Comparison of ENCODE assay signal across 8 cellular contexts in the genomic region with DNA sequence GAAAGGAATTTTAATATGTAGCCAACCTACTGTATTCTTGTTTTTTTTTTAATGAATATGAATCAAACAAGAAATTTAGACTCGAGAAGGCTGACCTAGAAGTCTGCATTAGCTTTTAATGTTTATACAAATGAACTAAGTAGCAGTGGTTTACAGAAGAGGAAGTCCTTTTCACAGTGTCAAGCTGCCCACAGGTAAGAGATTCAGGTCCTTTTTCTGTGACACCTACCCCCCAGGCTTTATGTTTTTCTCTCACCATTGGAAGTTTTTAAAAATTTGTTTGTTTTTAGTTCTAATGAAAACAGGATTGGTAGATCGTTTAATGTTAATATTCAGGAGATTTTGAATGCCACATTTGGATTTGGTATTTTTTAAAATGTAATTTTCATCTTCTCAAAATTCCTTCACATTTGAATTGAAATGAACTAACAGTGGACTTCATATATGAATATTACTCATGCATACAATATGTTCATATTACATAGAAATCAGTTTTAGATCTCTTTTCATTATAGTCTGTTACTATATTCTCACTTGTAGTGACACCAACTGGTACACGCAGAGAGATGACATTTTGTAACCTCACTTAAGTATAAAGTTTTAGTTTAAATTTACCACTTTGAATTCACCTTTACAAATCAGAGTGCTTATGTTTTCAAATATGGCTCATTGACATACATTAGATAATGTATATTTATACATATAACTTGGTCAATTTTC. TPM values are rescaled to one million over a fixed set of nuclear protein-coding genes. Genes with fewer than 3 reads are reported as not detected.
A peak's percentile ranks its signal among the peaks of the same experiment; 100 is the strongest.
DNase-seq lines count a peak whose midpoint lies in the region; ATAC-seq and TF ChIP-seq lines count a peak whose summit lies in the region.

No MANE protein-coding gene starts in this region.

- no peak overlapping the region for H3K4me3 Mint-ChIP-seq in chondrocyte (ENCODE audit: unreplicated experiment)

- no peak overlapping the region for H3K9ac ChIP-seq in DND-41 (ENCODE audit: low read depth, low read length)
- H3K9ac ChIP-seq in rectal smooth muscle tissue (ENCODE audit: low read length) = no peak overlapping the region

- H3K27ac ChIP-seq in DND-41 (ENCODE audit: low read length) (0 out of 2 replicates have a peak overlapping the region, but pooled peaks have one; percentile 36), HL-60 (replicated peaks) (peak overlapping the region; percentile 59), rectal smooth muscle tissue (ENCODE audit: low read depth, low read length) (peak overlapping the region; percentile 49), aorta (ENCODE audit: low read depth in 1 of 2, low read length in 2 of 2) (no peak overlapping the region)

- H3K4me3 ChIP-seq in DND-41 (ENCODE audit: low read depth in 1 of 2, low read length in 2 of 2) = no peak overlapping the region
- H3K4me3 ChIP-seq in HL-60 (replicated peaks; ENCODE audit: insufficient read depth, low read length) = no peak overlapping the region
- H3K4me3 ChIP-seq in rectal smooth muscle tissue (ENCODE audit: low read length) = peak overlapping the region; percentile 34
- peak overlapping the region in 1 of 2 donors; percentile 16 for H3K4me3 ChIP-seq in aorta (ENCODE audit: low read length in 2 of 2)

- no peaks in the 10 kb centered on the region for H4K20me1 ChIP-seq in DND-41 (ENCODE audit: insufficient read depth, low read length)

- H3K4me2 ChIP-seq in DND-41 (ENCODE audit: insufficient read depth, low read length) = no peak overlapping the region; the same call in 1 of the 2 replicates

- WGBS in aorta, 2 donors = 9 to 10% methylated on average over 3 of the region's 3 CpGs

- TF ChIP-seq CTCF in DND-41 (IDR thresholded peaks at IDR 0.05; ENCODE audit: borderline replicate concordance, extremely low read depth, low read length, poor library complexity, severe bottlenecking) (no peak), HL-60 (IDR thresholded peaks at IDR 0.05; ENCODE audit: insufficient read depth, low read length) (no peak), chondrocyte (IDR thresholded peaks at IDR 0.05) (peak; percentile 28)

- intact Hi-C loops in aorta (cut with DNase I) = no loop called here

- DNase-seq in DND-41 = no peak
- peak in 1 of 2 experiments; percentile 4 for DNase-seq in HL-60 (ENCODE audit: low read depth in 1 of 2, low spot score in 1 of 2)
- DNase-seq in chondrocyte (ENCODE audit: low spot score) = no peak
- DNase-seq in aorta = no peak
- DNase-seq in HK-2 (ENCODE audit: unreplicated experiment) = no peak
- DNase-seq in foreskin melanocyte = no peak

- peaks cover 10% of the 10 kb centered on the region for H3K9me3 Mint-ChIP-seq in chondrocyte (ENCODE audit: low read depth)

- peaks cover 68% of the 10 kb centered on the region for H3K4me1 Mint-ChIP-seq in chondrocyte (ENCODE audit: low read depth)

- H3K27ac Mint-ChIP-seq in chondrocyte (ENCODE audit: unreplicated experiment) = peak overlapping the region; percentile 89

- H3K27me3 Mint-ChIP-seq in chondrocyte (ENCODE audit: low read depth) = no peaks in the 10 kb centered on the region

- H3K36me3 Mint-ChIP-seq in chondrocyte (ENCODE audit: low read depth) = peaks cover 10% of the 10 kb centered on the region

- H3K4me1 ChIP-seq in DND-41 (ENCODE audit: insufficient read depth, low read length) = peaks cover 39% of the 10 kb centered on the region
- peaks cover 12% of the 10 kb centered on the region for H3K4me1 ChIP-seq in rectal smooth muscle tissue (ENCODE audit: control insufficient read depth, insufficient read depth, low read length)
- peaks cover 0 to 2% of the 10 kb centered on the region in 2 donors for H3K4me1 ChIP-seq in aorta (ENCODE audit: control insufficient read depth in 1 of 2, insufficient read depth in 2 of 2, low read length in 2 of 2)

- no peaks in the 10 kb centered on the region for H3K9me3 ChIP-seq in DND-41 (ENCODE audit: insufficient read depth, low read length, severe bottlenecking)
- H3K9me3 ChIP-seq in aorta (ENCODE audit: control insufficient read depth, low read length) = no peaks in the 10 kb centered on the region

- H2AFZ ChIP-seq in DND-41 (ENCODE audit: low read depth, low read length) = no peak overlapping the region

- H3K27me3 ChIP-seq in DND-41 (ENCODE audit: insufficient read depth, low read length, poor library complexity) = no peaks in the 10 kb centered on the region
- H3K27me3 ChIP-seq in HL-60 (ENCODE audit: insufficient read depth, poor library complexity, severe bottlenecking) = no peaks in the 10 kb centered on the region
- H3K27me3 ChIP-seq in rectal smooth muscle tissue (ENCODE audit: control insufficient read depth, insufficient read depth, low read length) = no peaks in the 10 kb centered on the region
- H3K27me3 ChIP-seq in aorta (ENCODE audit: control insufficient read depth in 1 of 2, insufficient read depth in 2 of 2, low read length in 1 of 2) = no peaks in the 10 kb centered on the region

- H3K36me3 ChIP-seq in DND-41 (ENCODE audit: insufficient read depth, low read length) (no peaks in the 10 kb centered on the region), rectal smooth muscle tissue (ENCODE audit: control insufficient read depth, insufficient read depth, low read length) (no peaks in the 10 kb centered on the region), aorta (ENCODE audit: control insufficient read depth in 1 of 2, insufficient read depth in 2 of 2, low read length in 1 of 2) (no peaks in the 10 kb centered on the region)

- peaks cover 98% of the 10 kb centered on the region for H3K79me2 ChIP-seq in DND-41 (ENCODE audit: insufficient read depth, low read length)

- ATAC-seq in DND-41 (ENCODE audit: insufficient read depth, low read depth) (0 out of 3 replicates have a peak, but pooled peaks have one; percentile 3), GM21390 (IDR thresholded peaks at IDR 0.05; ENCODE audit: unreplicated experiment) (peak; percentile 45), aorta (ENCODE audit: low FRiP score) (no peak)

RNA-seq across cellular contexts. Expression of a gene that starts 29.7 kb away (rescaled TPM):
- 45.9 to 79.9 TPM (median 50.4 TPM) in 3 replicates for total RNA-seq in chondrocyte
- total RNA-seq in aorta = 10 to 100 TPM; 54.5 to 98.4 TPM
- polyA plus RNA-seq in aorta = 1 to 10 TPM; 7.0 to 8.9 TPM

Comparison
In these comparisons a context has a peak if more than half of its experiments do, and no peak if none do; other contexts are left out.
1. H3K27ac ChIP-seq: peak in DND-41 (single experiment), HL-60 (single experiment) and rectal smooth muscle tissue (single experiment); none in aorta (0 of 2).